ENCODE assay signal across 20 cellular contexts in genomic region chr1:30476476-30476875, GRCh38.
DNase-seq lines count a peak whose midpoint lies in the region; ATAC-seq and TF ChIP-seq lines count a peak whose summit lies in the region.
"Had no signal": no experiment of that assay in that cellular context is flagged by ENCODE, and none has a peak within 500 bp of the region (broad histone marks: within the 10 kb centered on the region; RNA-seq: fewer than 3 reads in every experiment).

No MANE protein-coding gene starts in this region.

- CTCF ChIA-PET in CD4-positive, alpha-beta T cell (lab: Charles Lee) = no interaction called here

- H3K27ac ChIP-seq in stomach = no peak overlapping the region
- no peak overlapping the region for H3K27ac ChIP-seq in CD4-positive, alpha-beta T cell (ENCODE audit: low read depth, low read length)
- H3K27ac ChIP-seq: A549, C4-2B had no signal

- H3K27ac Mint-ChIP-seq in CD4-positive, alpha-beta T cell = no peak overlapping the region
- H3K27ac Mint-ChIP-seq: CD4-positive, alpha-beta memory T cell; HFFc6; IgD-negative memory B cell had no signal

- no peak for TF ChIP-seq CTCF in stomach (IDR thresholded peaks at IDR 0.05)
- no peak for TF ChIP-seq CTCF in CD4-positive, alpha-beta T cell (IDR thresholded peaks at IDR 0.05)

- H3K4me1 Mint-ChIP-seq in CD4-positive, alpha-beta T cell (ENCODE audit: low read depth) = no peaks in the 10 kb centered on the region
- H3K4me1 Mint-ChIP-seq: IgD-negative memory B cell had no signal

- ATAC-seq in sciatic nerve (no peak), GM19463 (IDR thresholded peaks at IDR 0.05; ENCODE audit: unreplicated experiment) (no peak)
- no peak for ATAC-seq in CD4-positive, alpha-beta T cell (ENCODE audit: poor library complexity)
- ATAC-seq: A549, HCT116, HepG2 had no signal

- H3K9me3 ChIP-seq in stomach = peaks cover 11 to 18% (median 16%) of the 10 kb centered on the region in 4 donors
- peaks cover 11% of the 10 kb centered on the region for H3K9me3 ChIP-seq in CD4-positive, alpha-beta T cell (ENCODE audit: control insufficient read depth, low read length)
- H3K9me3 ChIP-seq: A549 had no signal

- TF ChIP-seq POLR2A in stomach (IDR thresholded peaks at IDR 0.05) = no peak

- no peaks in the 10 kb centered on the region for H3K36me3 ChIP-seq in stomach

- no peaks in the 10 kb centered on the region for H3K4me1 ChIP-seq in stomach
- H3K4me1 ChIP-seq: A549 had no signal

- 46 to 66% (median 55%) methylated on average over 6 of the region's 6 CpGs for WGBS in stomach, 5 donors

- POLR2A ChIA-PET in CD4-positive, alpha-beta T cell (lab: Charles Lee) = no interaction called here

- H3K27me3 ChIP-seq in stomach = peaks cover 0 to 5% (median 0%) of the 10 kb centered on the region in 3 donors
- H3K27me3 ChIP-seq in CD4-positive, alpha-beta T cell (ENCODE audit: control insufficient read depth, insufficient read depth, low read length) = no peaks in the 10 kb centered on the region

- H3K4me3 ChIP-seq in stomach = no peak overlapping the region
- H3K4me3 ChIP-seq: A549 had no signal

- no peaks in the 10 kb centered on the region for H3K36me3 Mint-ChIP-seq in CD4-positive, alpha-beta T cell (ENCODE audit: low read depth)
- H3K36me3 Mint-ChIP-seq: CD4-positive, alpha-beta memory T cell had no signal

- peaks cover 5% of the 10 kb centered on the region for H3K27me3 Mint-ChIP-seq in CD4-positive, alpha-beta T cell

- intact Hi-C loops in sciatic nerve (cut with DNase I) = no loop called here
- intact Hi-C loops in stomach (cut with DNase I; ENCODE audit: low total_unique reads) = no loop called here
- intact Hi-C loops in CD4-positive, alpha-beta T cell (cut with DNase I, micrococcal nuclease) = no loop called here

- H3K4me3 Mint-ChIP-seq in CD4-positive, alpha-beta T cell = no peak overlapping the region
- H3K4me3 Mint-ChIP-seq: CD4-positive, alpha-beta memory T cell; HFFc6; IgD-negative memory B cell had no signal

- no peak for TF ChIP-seq EP300 in stomach (IDR thresholded peaks at IDR 0.05)

- DNase-seq in mesenteric fat pad (ENCODE audit: low spot score) (peak; percentile 76), sciatic nerve (ENCODE audit: low spot score) (peak; percentile 39), stomach (peak; percentile 16), cortex of kidney (lab: John Stamatoyannopoulos, UW) (no peak), amniotic stem cell (lab: John Stamatoyannopoulos, UW) (no peak)
- no peak for DNase-seq in CD4-positive, alpha-beta T cell
- DNase-seq: AML-193; CD4-positive, alpha-beta memory T cell; DMS153; DMS79; GDM1; GOT3; H7; HFFc6 had no signal

- peaks cover 3% of the 10 kb centered on the region for H3K9me3 Mint-ChIP-seq in CD4-positive, alpha-beta T cell

Comparison
In these comparisons a context has a peak if more than half of its experiments do, and no peak if none do; other contexts are left out.
1. DNase-seq: peak in mesenteric fat pad (single experiment), sciatic nerve (single experiment) and stomach (single experiment); none in cortex of kidney (single experiment), CD4-positive, alpha-beta T cell (0 of 10) and amniotic stem cell (single experiment).